In genomic region chr2:74516070-74516633, GRCh38 we compare ENCODE assay signal across 9 cellular contexts. TPM values are rescaled to one million over a fixed set of nuclear protein-coding genes. Genes with fewer than 3 reads are reported as not detected.
DNase-seq lines count a peak whose midpoint lies in the region; ATAC-seq, FAIRE-seq and TF ChIP-seq lines count a peak whose summit lies in the region.
"Had no signal": no experiment of that assay in that cellular context is flagged by ENCODE, and none has a peak within 500 bp of the region (broad histone marks: within the 10 kb centered on the region; RNA-seq: fewer than 3 reads in every experiment).

No MANE protein-coding gene starts in this region.

- no peaks in the 10 kb centered on the region for H3K36me3 ChIP-seq in GM12878 (ENCODE audit: control insufficient read depth in 2 of 2, insufficient read depth in 2 of 2, low read length in 1 of 2)

- BruUV-seq in GM12878 (replicated peaks; lab: Mats Ljungman, UMichigan) = no TSS peak

- peak overlapping the region; percentile 31; the same call in 1 of the 2 replicates for H3K4me3 ChIP-seq in GM12878

- no peak for TF ChIP-seq CTCF in GM12878 (IDR thresholded peaks at IDR 0.05 in 2 of 3, conservative IDR thresholded peaks at IDR 0.05 in 1 of 3; ENCODE audit: control insufficient read depth in 2 of 3, extremely low read depth in 1 of 3, insufficient read depth in 1 of 3, low read depth in 3 of 3, low read length in 3 of 3)

- RAD21 ChIA-PET in GM12878 (lab: Charles Lee; ENCODE audit: unreplicated experiment) = no interaction called here

- SMC1A ChIA-PET in GM12878 (lab: Charles Lee; ENCODE audit: uncharacterized antibody, unreplicated experiment) = interaction anchor here (1.5 kb wide), 1 partner anchor 15 kb away, joined by 3 read pairs; no protein-coding TSS in a partner anchor

- peaks cover 78% of the 10 kb centered on the region for H3K27me3 Mint-ChIP-seq in T-helper 2 cell treated with Interferon-gamma antibody and Interleukin-4, amounts not matched to agents 5 μg/mL and 100 μg/mL, for 36 hours (ENCODE audit: low read depth)

- H3K27ac ChIP-seq in GM12878 (ENCODE audit: control insufficient read depth, insufficient read depth) = no peak overlapping the region

- H3K27me3 ChIP-seq in GM12878 (replicated peaks in 1 of 2; ENCODE audit: control insufficient read depth in 2 of 2, insufficient read depth in 2 of 2, low read length in 1 of 2) = peaks cover 18 to 31% of the 10 kb centered on the region in 2 experiments

- DNase-seq in T-helper 2 cell treated with Interferon-gamma antibody and Interleukin-4, amounts not matched to agents 5 μg/mL and 100 μg/mL, for 36 hours (ENCODE audit: low spot score) = peak; percentile 71
- no peak for DNase-seq in GM12878 (ENCODE audit: low read depth, low spot score)
- peak; percentile 72 for DNase-seq in islet precursor cell
- DNase-seq in stimulated activated CD4-positive, alpha-beta T cell treated with anti-CD3 and anti-CD28 coated beads, Interleukin-1b, Interleukin-23, amount 100 ng/mL, for 1 hour (ENCODE audit: low read depth in 2 of 2) = peak; percentile 46 to 74

- H4K20me1 ChIP-seq in GM12878 (ENCODE audit: control insufficient read depth, insufficient read depth) = no peaks in the 10 kb centered on the region

- H3K9me3 ChIP-seq in GM12878 (replicated peaks; ENCODE audit: control insufficient read depth, insufficient read depth, low read length) = no peaks in the 10 kb centered on the region; the same call in 2 of the 3 replicates

- H3K27ac Mint-ChIP-seq in T-helper 2 cell treated with Interferon-gamma antibody and Interleukin-4, amounts not matched to agents 5 μg/mL and 100 μg/mL, for 36 hours = no peak overlapping the region

- no peak for TF ChIP-seq EP300 in GM12878 (IDR thresholded peaks at IDR 0.05; ENCODE audit: borderline replicate concordance in 1 of 2, control insufficient read depth in 1 of 2, low read depth in 2 of 2, low read length in 2 of 2)

- H3K4me1 ChIP-seq in GM12878 (ENCODE audit: control insufficient read depth, insufficient read depth, low read length) = peaks cover 13% of the 10 kb centered on the region; the same call in 1 of the 2 replicates

- H3K79me2 ChIP-seq in GM12878 (ENCODE audit: control insufficient read depth, insufficient read depth, low read length) = no peaks in the 10 kb centered on the region

- no peak overlapping the region for H3K9ac ChIP-seq in GM12878 (ENCODE audit: control insufficient read depth, insufficient read depth, low read length)

- peak overlapping the region; percentile 96 for H3K4me2 ChIP-seq in GM12878 (ENCODE audit: control insufficient read depth, insufficient read depth)

- FAIRE-seq in GM12878 (lab: Jason Lieb, UNC) = no peak

- CTCF ChIA-PET in GM12878 (lab: Yijun Ruan, JAX) = no interaction called here

- intact Hi-C loops in GM12878 (cut with micrococcal nuclease; ENCODE audit: unreplicated experiment) = no loop called here

- H3K36me3 Mint-ChIP-seq in T-helper 2 cell treated with Interferon-gamma antibody and Interleukin-4, amounts not matched to agents 5 μg/mL and 100 μg/mL, for 36 hours (ENCODE audit: low read depth) = peaks cover 8% of the 10 kb centered on the region

- H3K4me1 Mint-ChIP-seq in T-helper 2 cell treated with Interferon-gamma antibody and Interleukin-4, amounts not matched to agents 5 μg/mL and 100 μg/mL, for 36 hours (ENCODE audit: low read depth) = peaks cover 19% of the 10 kb centered on the region

- H2AFZ ChIP-seq in GM12878 (ENCODE audit: control insufficient read depth, low read depth, low read length) = peak overlapping the region; percentile 69

- no peak for TF ChIP-seq POLR2A in GM12878 (IDR thresholded peaks at IDR 0.05; ENCODE audit: low read depth, low read length)

- no peaks in the 10 kb centered on the region for H3K9me3 Mint-ChIP-seq in T-helper 2 cell treated with Interferon-gamma antibody and Interleukin-4, amounts not matched to agents 5 μg/mL and 100 μg/mL, for 36 hours

- POLR2A ChIA-PET in GM12878 (lab: Charles Lee) = interaction anchor here (1.2 kb wide), 1 partner anchor 12 kb away, joined by 3 read pairs; no protein-coding TSS in a partner anchor

- 41% methylated on average over 46 of the region's 56 CpGs for WGBS in GM12878 (ENCODE audit: insufficient coverage, insufficient replicate concordance, low lambda C conversion rate, missing lambda C conversion rate)

- in situ Hi-C loops in GM12878 (cut with MboI) = no loop called here

- H3K4me3 Mint-ChIP-seq in T-helper 2 cell treated with Interferon-gamma antibody and Interleukin-4, amounts not matched to agents 5 μg/mL and 100 μg/mL, for 36 hours = peak overlapping the region; percentile 76

- peak; percentile 75 for ATAC-seq in GM19025 (IDR thresholded peaks at IDR 0.05; ENCODE audit: low read depth, unreplicated experiment)
- peak; percentile 70 for ATAC-seq in GM12878
- ATAC-seq in HG03457 (IDR thresholded peaks at IDR 0.05; ENCODE audit: unreplicated experiment) = no peak
- no peak for ATAC-seq in HG03565 (IDR thresholded peaks at IDR 0.05; ENCODE audit: unreplicated experiment)
- no peak for ATAC-seq in HG02938 (IDR thresholded peaks at IDR 0.05; ENCODE audit: unreplicated experiment)

- no peak for TF ChIP-seq RAD21 in GM12878 (IDR thresholded peaks at IDR 0.05; ENCODE audit: insufficient read depth, low read depth, low read length)

RNA-seq across cellular contexts. Expression of gene TLX2, which starts 1.9 kb away (rescaled TPM):
- total RNA-seq in GM12878 (2013; cell fraction: nucleolus; rRNA removed) = not detected in 2 replicates
- total RNA-seq in GM12878 (2014; rRNA removed) = 3.2 and 3.7 TPM in 2 replicates
- 1.3 and 1.4 TPM in 2 replicates for total RNA-seq in GM12878 (2014; rRNA removed; fragmentation: Illumina TruSeq; extraction: Trizol)
- 5.3 and 5.5 TPM in 2 replicates for total RNA-seq in GM12878 (2021)
- polyA plus RNA-seq in GM12878 (2011; ENCODE audit: low read depth) = not detected
- not detected in 2 replicates for polyA plus RNA-seq in GM12878 (2011; rRNA removed)
- not detected in 2 replicates for polyA plus RNA-seq in GM12878 (2011; cell fraction: cytosol; rRNA removed)
- polyA plus RNA-seq in GM12878 (2011; cell fraction: nucleus; rRNA removed) = not detected in 2 replicates
- polyA plus RNA-seq in GM12878 (2012) = 0.17 and 0.42 TPM in 2 replicates
- 0.11 and 0.90 TPM in 2 replicates for polyA plus RNA-seq in GM12878 (2014; fragmentation: Illumina TruSeq; extraction: Trizol)
- polyA plus RNA-seq in GM12878 (2014; fragmentation: Nextera tagmentation; extraction: Ambion mirVana) = under 1 TPM; 0.06 to 0.13 TPM
- 4.4 and 5.7 TPM in 2 replicates for polyA plus RNA-seq in GM12878 (2014; rRNA removed)
- polyA plus RNA-seq in GM12878 (2016; fragmentation: Nextera tagmentation; extraction: Ambion mirVana) = 1 to 10 TPM; 3.6 to 3.8 TPM
- not detected in 2 replicates for polyA minus RNA-seq in GM12878 (2011; rRNA and poly(A)+ RNA removed)
- polyA minus RNA-seq in GM12878 (2011; cell fraction: cytosol; rRNA and poly(A)+ RNA removed) = not detected in 2 replicates
- not detected in 2 replicates for polyA minus RNA-seq in GM12878 (2011; cell fraction: nucleus; rRNA and poly(A)+ RNA removed)
- total RNA-seq: HT1080 had no signal

RNA-seq across cellular contexts. Expression of gene PCGF1, which starts 8.7 kb away (rescaled TPM):
- 16.4 and 81.1 TPM in 2 replicates for total RNA-seq in GM12878 (2013; cell fraction: nucleolus; rRNA removed)
- total RNA-seq in GM12878 (2014; rRNA removed) (26.6 and 27.4 TPM in 2 replicates), GM12878 (2014; rRNA removed; fragmentation: Illumina TruSeq; extraction: Trizol) (23.1 and 23.4 TPM in 2 replicates), GM12878 (2021) (25.8 and 27.4 TPM in 2 replicates)
- polyA plus RNA-seq in GM12878 (2011; ENCODE audit: low read depth) = 10.0 TPM
- polyA plus RNA-seq in GM12878 (2011; rRNA removed) (23.9 and 36.3 TPM in 2 replicates), GM12878 (2014; fragmentation: Illumina TruSeq; extraction: Trizol) (23.0 and 25.9 TPM in 2 replicates), GM12878 (2014; fragmentation: Nextera tagmentation; extraction: Ambion mirVana) (10 to 100 TPM; 42.5 to 50.8 TPM), GM12878 (2014; rRNA removed) (27.6 and 28.1 TPM in 2 replicates), GM12878 (2016; fragmentation: Nextera tagmentation; extraction: Ambion mirVana) (10 to 100 TPM; 25.6 to 27.4 TPM)
- 42.4 and 49.0 TPM in 2 replicates for polyA plus RNA-seq in GM12878 (2011; cell fraction: cytosol; rRNA removed)
- 38.4 TPM in 2 replicates for polyA plus RNA-seq in GM12878 (2011; cell fraction: nucleus; rRNA removed)
- polyA plus RNA-seq in GM12878 (2012) = 20.6 and 26.3 TPM in 2 replicates
- polyA minus RNA-seq in GM12878 (2011; rRNA and poly(A)+ RNA removed) = 38.1 and 42.1 TPM in 2 replicates
- 16.4 and 21.1 TPM in 2 replicates for polyA minus RNA-seq in GM12878 (2011; cell fraction: cytosol; rRNA and poly(A)+ RNA removed)
- polyA minus RNA-seq in GM12878 (2011; cell fraction: nucleus; rRNA and poly(A)+ RNA removed) = 11.6 and 20.5 TPM in 2 replicates

RNA-seq across cellular contexts. Expression of gene DQX1, which starts 9.9 kb away (rescaled TPM):
- total RNA-seq in GM12878 (2013; cell fraction: nucleolus; rRNA removed) = 1.8 and 2.2 TPM in 2 replicates
- 0.34 and 1.2 TPM in 2 replicates for total RNA-seq in GM12878 (2014; rRNA removed)
- total RNA-seq in GM12878 (2014; rRNA removed; fragmentation: Illumina TruSeq; extraction: Trizol) = 0.67 and 0.78 TPM in 2 replicates
- 0.85 and 0.98 TPM in 2 replicates for total RNA-seq in GM12878 (2021)
- 1.1 TPM for polyA plus RNA-seq in GM12878 (2011; ENCODE audit: low read depth)
- 0.46 and 0.87 TPM in 2 replicates for polyA plus RNA-seq in GM12878 (2011; rRNA removed)
- polyA plus RNA-seq in GM12878 (2011; cell fraction: cytosol; rRNA removed) = 0.60 and 0.79 TPM in 2 replicates
- polyA plus RNA-seq in GM12878 (2011; cell fraction: nucleus; rRNA removed) = 7.3 and 10.0 TPM in 2 replicates
- 1.2 TPM in 2 replicates for polyA plus RNA-seq in GM12878 (2012)
- polyA plus RNA-seq in GM12878 (2014; fragmentation: Illumina TruSeq; extraction: Trizol) = 0.96 and 1.7 TPM in 2 replicates
- polyA plus RNA-seq in GM12878 (2014; fragmentation: Nextera tagmentation; extraction: Ambion mirVana) = under 1 TPM; 0.63 to 0.73 TPM
- polyA plus RNA-seq in GM12878 (2014; rRNA removed) = 1.5 and 1.6 TPM in 2 replicates
- 1 to 10 TPM; 1.1 to 2.1 TPM for polyA plus RNA-seq in GM12878 (2016; fragmentation: Nextera tagmentation; extraction: Ambion mirVana)
- 0.46 and 1.0 TPM in 2 replicates for polyA minus RNA-seq in GM12878 (2011; rRNA and poly(A)+ RNA removed)
- not detected in 2 replicates for polyA minus RNA-seq in GM12878 (2011; cell fraction: cytosol; rRNA and poly(A)+ RNA removed)
- 1.9 and 2.1 TPM in 2 replicates for polyA minus RNA-seq in GM12878 (2011; cell fraction: nucleus; rRNA and poly(A)+ RNA removed)

RNA-seq across cellular contexts. Expression of gene AUP1, which starts 13.4 kb away (rescaled TPM):
- 142 and 147 TPM in 2 replicates for total RNA-seq in GM12878 (2013; cell fraction: nucleolus; rRNA removed)
- total RNA-seq in GM12878 (2014; rRNA removed) (151 and 152 TPM in 2 replicates), GM12878 (2014; rRNA removed; fragmentation: Illumina TruSeq; extraction: Trizol) (104 and 107 TPM in 2 replicates), GM12878 (2021) (127 and 128 TPM in 2 replicates)
- polyA plus RNA-seq in GM12878 (2011; ENCODE audit: low read depth) = 55.2 TPM
- polyA plus RNA-seq in GM12878 (2011; rRNA removed) (71.4 and 106 TPM in 2 replicates), GM12878 (2014; fragmentation: Illumina TruSeq; extraction: Trizol) (137 and 147 TPM in 2 replicates), GM12878 (2014; fragmentation: Nextera tagmentation; extraction: Ambion mirVana) (10 to 100 TPM; 39.1 to 56.5 TPM), GM12878 (2014; rRNA removed) (212 and 215 TPM in 2 replicates), GM12878 (2016; fragmentation: Nextera tagmentation; extraction: Ambion mirVana) (100 to 1,000 TPM; 187 to 204 TPM)
- polyA plus RNA-seq in GM12878 (2011; cell fraction: cytosol; rRNA removed) = 160 and 189 TPM in 2 replicates
- 745 and 873 TPM in 2 replicates for polyA plus RNA-seq in GM12878 (2011; cell fraction: nucleus; rRNA removed)
- polyA plus RNA-seq in GM12878 (2012) = 109 and 110 TPM in 2 replicates
- 80.1 and 134 TPM in 2 replicates for polyA minus RNA-seq in GM12878 (2011; rRNA and poly(A)+ RNA removed)
- 40.2 and 55.4 TPM in 2 replicates for polyA minus RNA-seq in GM12878 (2011; cell fraction: cytosol; rRNA and poly(A)+ RNA removed)
- 167 and 238 TPM in 2 replicates for polyA minus RNA-seq in GM12878 (2011; cell fraction: nucleus; rRNA and poly(A)+ RNA removed)

RNA-seq across cellular contexts. Expression of gene HTRA2, which starts 13.6 kb away (rescaled TPM):
- 41.0 and 54.6 TPM in 2 replicates for total RNA-seq in GM12878 (2013; cell fraction: nucleolus; rRNA removed)
- total RNA-seq in GM12878 (2014; rRNA removed) = 73.9 and 77.4 TPM in 2 replicates
- total RNA-seq in GM12878 (2014; rRNA removed; fragmentation: Illumina TruSeq; extraction: Trizol) = 48.7 and 51.8 TPM in 2 replicates
- total RNA-seq in GM12878 (2021) = 62.2 and 64.5 TPM in 2 replicates
- 24.0 TPM for polyA plus RNA-seq in GM12878 (2011; ENCODE audit: low read depth)
- 34.3 and 46.9 TPM in 2 replicates for polyA plus RNA-seq in GM12878 (2011; rRNA removed)
- polyA plus RNA-seq in GM12878 (2011; cell fraction: cytosol; rRNA removed) = 68.5 and 72.9 TPM in 2 replicates
- 110 and 113 TPM in 2 replicates for polyA plus RNA-seq in GM12878 (2011; cell fraction: nucleus; rRNA removed)
- polyA plus RNA-seq in GM12878 (2012) = 41.1 and 51.2 TPM in 2 replicates
- polyA plus RNA-seq in GM12878 (2014; fragmentation: Illumina TruSeq; extraction: Trizol) = 39.7 and 45.1 TPM in 2 replicates
- 10 to 100 TPM; 42.3 to 46.4 TPM for polyA plus RNA-seq in GM12878 (2014; fragmentation: Nextera tagmentation; extraction: Ambion mirVana)
- 68.3 and 70.5 TPM in 2 replicates for polyA plus RNA-seq in GM12878 (2014; rRNA removed)
- polyA plus RNA-seq in GM12878 (2016; fragmentation: Nextera tagmentation; extraction: Ambion mirVana) = 10 to 100 TPM; 60.6 to 61.4 TPM
- polyA minus RNA-seq in GM12878 (2011; rRNA and poly(A)+ RNA removed) = 47.2 and 71.4 TPM in 2 replicates
- polyA minus RNA-seq in GM12878 (2011; cell fraction: cytosol; rRNA and poly(A)+ RNA removed) = 13.1 and 14.5 TPM in 2 replicates
- polyA minus RNA-seq in GM12878 (2011; cell fraction: nucleus; rRNA and poly(A)+ RNA removed) = 44.7 and 56.4 TPM in 2 replicates

Comparison
In these comparisons a context has a peak if more than half of its experiments do, and no peak if none do; other contexts are left out.
1. ATAC-seq: peak in GM19025 (single experiment) and GM12878 (single experiment); none in HG03457 (single experiment), HG03565 (single experiment) and HG02938 (single experiment).